Comparison of ENCODE assay signal across 8 cellular contexts in genomic region chr12:56637621-56638020, GRCh38. TPM values are rescaled to one million over a fixed set of nuclear protein-coding genes. Genes with fewer than 3 reads are reported as not detected.
DNase-seq lines count a peak whose midpoint lies in the region; ATAC-seq and TF ChIP-seq lines count a peak whose summit lies in the region.

No MANE protein-coding gene starts in this region.

- H2BK12ac ChIP-seq in mesenchymal stem cell (ENCODE audit: low read length in 2 of 2): no peak overlapping the region

- H3K27ac ChIP-seq in mesenchymal stem cell (ENCODE audit: low read length, poor library complexity, severe bottlenecking): no peak overlapping the region
- peak overlapping the region; percentile 87 to 88 for H3K27ac ChIP-seq in thoracic aorta
- H3K27ac ChIP-seq in foreskin keratinocyte: no peak overlapping the region

- H4K8ac ChIP-seq in mesenchymal stem cell (ENCODE audit: low read length): no peak overlapping the region

- H3K4me3 Mint-ChIP-seq in activated T-cell treated with anti-CD3 and anti-CD28 coated beads, Interleukin-2, amount 50 U/mL, for 72 hours: peak overlapping the region in 1 of 2 donors; percentile 90
- no peak overlapping the region for H3K4me3 Mint-ChIP-seq in activated naive CD8-positive, alpha-beta T cell treated with anti-CD3 and anti-CD28 coated beads for 36 hours

- no peaks in the 10 kb centered on the region for H3K27me3 Mint-ChIP-seq in activated T-cell treated with anti-CD3 and anti-CD28 coated beads, Interleukin-2, amount 50 U/mL, for 72 hours (ENCODE audit: low read depth)
- no peaks in the 10 kb centered on the region for H3K27me3 Mint-ChIP-seq in activated naive CD8-positive, alpha-beta T cell treated with anti-CD3 and anti-CD28 coated beads for 36 hours

- no peaks in the 10 kb centered on the region for H3K9me3 Mint-ChIP-seq in activated T-cell treated with anti-CD3 and anti-CD28 coated beads, Interleukin-2, amount 50 U/mL, for 72 hours
- no peaks in the 10 kb centered on the region for H3K9me3 Mint-ChIP-seq in activated naive CD8-positive, alpha-beta T cell treated with anti-CD3 and anti-CD28 coated beads for 36 hours

- H3K9me3 ChIP-seq in mesenchymal stem cell (ENCODE audit: control insufficient read depth, low read length) (no peaks in the 10 kb centered on the region), thoracic aorta (no peaks in the 10 kb centered on the region)

- H3K27me3 ChIP-seq in mesenchymal stem cell (ENCODE audit: control insufficient read depth in 1 of 2, insufficient read depth in 1 of 2, low read length in 2 of 2) (no peaks in the 10 kb centered on the region), thoracic aorta (replicated peaks; ENCODE audit: insufficient read depth) (no peaks in the 10 kb centered on the region), foreskin keratinocyte (no peaks in the 10 kb centered on the region)

- 90% methylated on average over 2 of the region's 2 CpGs for WGBS in mesenchymal stem cell

- no peak overlapping the region for H3K4ac ChIP-seq in mesenchymal stem cell (ENCODE audit: low read depth in 1 of 2, low read length in 2 of 2)

- H2BK5ac ChIP-seq in mesenchymal stem cell (ENCODE audit: low read depth, low read length, poor library complexity, severe bottlenecking): no peak overlapping the region

- no peak for DNase-seq in activated T-cell treated with anti-CD3 and anti-CD28 coated beads, Interleukin-2, amount 50 U/mL, for 72 hours
- DNase-seq in activated T-cell treated with anti-CD3 and anti-CD28 coated beads, Interleukin-2, amount 50 U/mL, for 1 hour: no peak
- no peak for DNase-seq in activated naive CD8-positive, alpha-beta T cell treated with anti-CD3 and anti-CD28 coated beads for 36 hours
- DNase-seq in mesenchymal stem cell (no peak), thoracic aorta (ENCODE audit: low spot score) (no peak), CD1c-positive myeloid dendritic cell (ENCODE audit: extremely low spot score) (no peak), GM10266 (ENCODE audit: extremely low spot score) (no peak), foreskin keratinocyte (no peak)

- no peak overlapping the region for H3K14ac ChIP-seq in mesenchymal stem cell (ENCODE audit: low read length in 2 of 2)

- TF ChIP-seq CTCF in thoracic aorta (IDR thresholded peaks at IDR 0.05) (no peak), GM10266 (IDR thresholded peaks at IDR 0.05; ENCODE audit: control insufficient read depth, insufficient read depth, low read depth, missing control alignments) (no peak), foreskin keratinocyte (conservative IDR thresholded peaks at IDR 0.05) (no peak)

- no peak overlapping the region for H2BK15ac ChIP-seq in mesenchymal stem cell (ENCODE audit: low read depth, poor library complexity, severe bottlenecking)

- H3K23ac ChIP-seq in mesenchymal stem cell (ENCODE audit: low read length in 2 of 2): no peak overlapping the region

- no peak overlapping the region for H3K18ac ChIP-seq in mesenchymal stem cell (ENCODE audit: low read depth in 1 of 2, low read length in 2 of 2)

- H3K4me1 ChIP-seq in mesenchymal stem cell (ENCODE audit: control insufficient read depth, insufficient read depth, low read depth, low read length) (peaks cover 16% of the 10 kb centered on the region), thoracic aorta (ENCODE audit: control insufficient read depth in 1 of 2, low read depth in 2 of 2) (peaks cover 24% of the 10 kb centered on the region in 2 donors), foreskin keratinocyte (no peaks in the 10 kb centered on the region)

- H4K91ac ChIP-seq in mesenchymal stem cell (ENCODE audit: low read length): no peak overlapping the region

- peaks cover 76% of the 10 kb centered on the region for H3K4me1 Mint-ChIP-seq in activated T-cell treated with anti-CD3 and anti-CD28 coated beads, Interleukin-2, amount 50 U/mL, for 72 hours (ENCODE audit: low read depth)
- H3K4me1 Mint-ChIP-seq in activated naive CD8-positive, alpha-beta T cell treated with anti-CD3 and anti-CD28 coated beads for 36 hours: peaks cover 52% of the 10 kb centered on the region

- no peak overlapping the region for H2BK120ac ChIP-seq in mesenchymal stem cell (ENCODE audit: low read depth, low read length)

- peaks cover 11% of the 10 kb centered on the region for H3K79me1 ChIP-seq in mesenchymal stem cell (replicated peaks; ENCODE audit: low read length, poor library complexity, severe bottlenecking)

- H3K4me3 ChIP-seq in mesenchymal stem cell (ENCODE audit: insufficient read depth in 1 of 2, low read depth in 1 of 2, low read length in 2 of 2) (no peak overlapping the region), thoracic aorta (no peak overlapping the region)

- H2AK5ac ChIP-seq in mesenchymal stem cell (ENCODE audit: low read length, severe bottlenecking): no peak overlapping the region

- ATAC-seq in activated T-cell treated with anti-CD3 and anti-CD28 coated beads, Interleukin-2, amount 50 U/mL, for 72 hours (replicated peaks in 1 of 2): no peak
- no peak for ATAC-seq in thoracic aorta (ENCODE audit: insufficient number of reproducible peaks, low FRiP score, low read depth)
- no peak for ATAC-seq in foreskin keratinocyte

- H3K4me2 ChIP-seq in mesenchymal stem cell (ENCODE audit: low read length, poor library complexity, severe bottlenecking): no peak overlapping the region

- H3K9ac ChIP-seq in mesenchymal stem cell (ENCODE audit: low read length): peak overlapping the region; percentile 73

- H3K36me3 Mint-ChIP-seq in activated T-cell treated with anti-CD3 and anti-CD28 coated beads, Interleukin-2, amount 50 U/mL, for 72 hours (ENCODE audit: insufficient read depth in 2 of 2): peaks cover 11 to 37% of the 10 kb centered on the region in 2 donors
- peaks cover 35% of the 10 kb centered on the region for H3K36me3 Mint-ChIP-seq in activated naive CD8-positive, alpha-beta T cell treated with anti-CD3 and anti-CD28 coated beads for 36 hours

- peak overlapping the region; percentile 88 for H3K27ac Mint-ChIP-seq in activated T-cell treated with anti-CD3 and anti-CD28 coated beads, Interleukin-2, amount 50 U/mL, for 72 hours
- H3K27ac Mint-ChIP-seq in activated naive CD8-positive, alpha-beta T cell treated with anti-CD3 and anti-CD28 coated beads for 36 hours: peak overlapping the region; percentile 97

- H2AFZ ChIP-seq in mesenchymal stem cell (ENCODE audit: low read depth, low read length): no peak overlapping the region

- peaks cover 45 to 53% of the 10 kb centered on the region in 2 experiments for H3K36me3 ChIP-seq in mesenchymal stem cell (ENCODE audit: control insufficient read depth in 1 of 2, insufficient read depth in 2 of 2, low read depth in 1 of 2, low read length in 2 of 2)
- H3K36me3 ChIP-seq in thoracic aorta: peaks cover 45% of the 10 kb centered on the region

RNA-seq across cellular contexts. Expression of gene BAZ2A, which starts 7.5 kb away (rescaled TPM):
- total RNA-seq in activated T-cell treated with anti-CD3 and anti-CD28 coated beads, Interleukin-2, amount 50 U/mL, for 72 hours: 100 to 1,000 TPM; 128 to 154 TPM
- total RNA-seq in activated naive CD8-positive, alpha-beta T cell treated with anti-CD3 and anti-CD28 coated beads for 36 hours: 10 to 100 TPM; 65.4 to 65.8 TPM
- 80.3 TPM for polyA plus RNA-seq in mesenchymal stem cell (2013, experiment 1 of 2)
- polyA plus RNA-seq in mesenchymal stem cell (2013, experiment 2 of 2): 69.0 TPM
- total RNA-seq in thoracic aorta: 100 to 1,000 TPM in 1 of 2 donors, 10 to 100 TPM in 1; 84.5 to 172 TPM
- total RNA-seq in foreskin keratinocyte: 55.6 and 59.3 TPM in 2 replicates
- polyA plus RNA-seq in foreskin keratinocyte: 10.6 and 13.4 TPM in 2 replicates

RNA-seq across cellular contexts. Expression of gene ATP5F1B, which starts 8.2 kb away (rescaled TPM):
- 100 to 1,000 TPM; 661 to 679 TPM for total RNA-seq in activated T-cell treated with anti-CD3 and anti-CD28 coated beads, Interleukin-2, amount 50 U/mL, for 72 hours
- 1,000 to 10,000 TPM in 1 of 2 experiments, 100 to 1,000 TPM in 1; 996 to 1,010 TPM for total RNA-seq in activated naive CD8-positive, alpha-beta T cell treated with anti-CD3 and anti-CD28 coated beads for 36 hours
- polyA plus RNA-seq in mesenchymal stem cell (2013, experiment 1 of 2): 489 TPM
- 517 TPM for polyA plus RNA-seq in mesenchymal stem cell (2013, experiment 2 of 2)
- 100 to 1,000 TPM; 198 to 226 TPM for total RNA-seq in thoracic aorta
- 657 and 723 TPM in 2 replicates for total RNA-seq in foreskin keratinocyte
- polyA plus RNA-seq in foreskin keratinocyte: 574 and 700 TPM in 2 replicates

RNA-seq across cellular contexts. Expression of gene PTGES3, which starts 50.5 kb away (rescaled TPM):
- total RNA-seq in activated T-cell treated with anti-CD3 and anti-CD28 coated beads, Interleukin-2, amount 50 U/mL, for 72 hours: 100 to 1,000 TPM; 166 to 192 TPM
- 100 to 1,000 TPM; 402 to 403 TPM for total RNA-seq in activated naive CD8-positive, alpha-beta T cell treated with anti-CD3 and anti-CD28 coated beads for 36 hours
- 149 TPM for polyA plus RNA-seq in mesenchymal stem cell (2013, experiment 1 of 2)
- polyA plus RNA-seq in mesenchymal stem cell (2013, experiment 2 of 2): 152 TPM
- total RNA-seq in thoracic aorta: 10 to 100 TPM; 70.4 to 97.6 TPM
- total RNA-seq in foreskin keratinocyte: 263 and 298 TPM in 2 replicates
- 265 and 316 TPM in 2 replicates for polyA plus RNA-seq in foreskin keratinocyte

Comparison
In these comparisons a context has a peak if more than half of its experiments do, and no peak if none do; other contexts are left out.
1. H3K27ac ChIP-seq: peak in thoracic aorta (2 of 2); none in mesenchymal stem cell (single experiment) and foreskin keratinocyte (single experiment).